8 cellular contexts compared by ENCODE assay signal in the genomic region with DNA sequence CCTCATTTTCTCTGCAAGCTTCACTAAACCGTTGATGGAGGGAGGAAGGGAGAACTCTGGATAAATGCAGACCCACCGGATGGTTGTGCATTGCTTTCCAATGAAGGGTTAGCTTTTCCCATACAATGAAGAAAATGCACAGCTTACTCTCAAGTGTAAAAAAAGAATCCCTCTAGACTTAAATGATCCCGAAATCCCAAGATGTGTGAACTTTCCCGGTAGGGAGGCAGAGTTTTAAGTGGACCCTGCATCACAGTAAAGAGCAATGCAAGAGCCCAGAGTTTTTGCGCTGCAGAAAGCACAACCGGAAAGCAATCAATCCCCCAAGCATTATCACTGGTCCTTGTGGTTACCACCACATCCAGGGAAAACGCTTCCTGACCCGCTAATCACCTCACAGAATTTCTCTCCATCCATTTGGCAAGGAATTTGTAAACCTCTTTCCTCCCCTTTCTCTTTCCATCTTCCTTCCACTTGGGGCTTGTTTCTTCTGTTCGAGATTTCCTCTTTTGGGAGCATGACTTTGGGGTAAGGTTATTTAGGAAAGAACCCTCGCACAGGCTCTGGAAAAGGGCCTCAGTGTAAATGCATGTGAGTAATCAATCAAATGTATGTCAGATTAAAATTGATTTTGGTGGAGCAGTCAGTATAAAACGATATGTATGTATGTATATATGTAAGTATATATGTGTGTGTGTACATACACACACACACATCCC. TPM values are rescaled to one million over a fixed set of nuclear protein-coding genes. Genes with fewer than 3 reads are reported as not detected.
DNase-seq lines count a peak whose midpoint lies in the region; ATAC-seq and TF ChIP-seq lines count a peak whose summit lies in the region.

No MANE protein-coding gene starts in this region.

- H3K27me3 Mint-ChIP-seq in chondrocyte (ENCODE audit: low read depth) = peaks cover 45% of the 10 kb centered on the region

- H3K27me3 ChIP-seq in right atrium auricular region (no peaks in the 10 kb centered on the region), muscle layer of colon (ENCODE audit: control insufficient read depth in 1 of 2, insufficient read depth in 2 of 2, low read length in 2 of 2) (no peaks in the 10 kb centered on the region)

- peaks cover 15% of the 10 kb centered on the region for H3K4me1 Mint-ChIP-seq in chondrocyte (ENCODE audit: low read depth)

- intact Hi-C loops in Right ventricle myocardium inferior (cut with DNase I) = loop anchor here (5.0 kb wide), 2 partner anchors 42 to 92 kb away; no protein-coding TSS in a partner anchor

- H3K4me1 ChIP-seq in right atrium auricular region (peaks cover 0 to 45% of the 10 kb centered on the region in 2 donors), muscle layer of colon (ENCODE audit: insufficient read depth, low read length) (peaks cover 8% of the 10 kb centered on the region)

- DNase-seq in right atrium auricular region (ENCODE audit: low spot score) (no peak), Right ventricle myocardium inferior (ENCODE audit: missing footprints) (no peak), chondrocyte (ENCODE audit: low spot score) (no peak), cortex of kidney (lab: John Stamatoyannopoulos, UW) (no peak), UCSD-AML1 (lab: John Stamatoyannopoulos, UW; ENCODE audit: unreplicated experiment) (no peak)

- H3K9me3 ChIP-seq in right atrium auricular region (no peaks in the 10 kb centered on the region), muscle layer of colon (ENCODE audit: low read length) (no peaks in the 10 kb centered on the region)

- ATAC-seq in Right ventricle myocardium inferior (no peak), GM21526 (IDR thresholded peaks at IDR 0.05; ENCODE audit: low FRiP score, unreplicated experiment) (no peak), GM18907 (IDR thresholded peaks at IDR 0.05; ENCODE audit: unreplicated experiment) (no peak)

- no peak for TF ChIP-seq CTCF in right atrium auricular region (IDR thresholded peaks at IDR 0.05)
- no peak for TF ChIP-seq CTCF in chondrocyte (IDR thresholded peaks at IDR 0.05)

- H3K27ac Mint-ChIP-seq in chondrocyte (ENCODE audit: unreplicated experiment) = no peak overlapping the region

- no peaks in the 10 kb centered on the region for H3K36me3 Mint-ChIP-seq in chondrocyte (ENCODE audit: low read depth)

- H3K9me3 Mint-ChIP-seq in chondrocyte (ENCODE audit: low read depth) = no peaks in the 10 kb centered on the region

- H3K36me3 ChIP-seq in right atrium auricular region (no peaks in the 10 kb centered on the region), muscle layer of colon (ENCODE audit: insufficient read depth, low read length) (no peaks in the 10 kb centered on the region)

- peak overlapping the region; percentile 23 for H3K9ac ChIP-seq in muscle layer of colon (ENCODE audit: low read length)

- H3K4me3 ChIP-seq in right atrium auricular region (peak overlapping the region; percentile 92), muscle layer of colon (ENCODE audit: low read depth in 1 of 2, low read length in 2 of 2) (peak overlapping the region; percentile 78 to 89)

- peak overlapping the region; percentile 82 to 85 for H3K27ac ChIP-seq in right atrium auricular region
- peak overlapping the region; percentile 61 for H3K27ac ChIP-seq in muscle layer of colon (ENCODE audit: low read depth, low read length)

- peak overlapping the region; percentile 68 for H3K4me3 Mint-ChIP-seq in chondrocyte (ENCODE audit: unreplicated experiment)

RNA-seq across cellular contexts. Expression of a gene that starts 1.4 kb away (rescaled TPM):
- total RNA-seq in right atrium auricular region = 10 to 100 TPM; 26.8 to 32.0 TPM
- 96.2 TPM for total RNA-seq in Right ventricle myocardium inferior
- 0.44 to 4.1 TPM (median 0.50 TPM) in 3 replicates for total RNA-seq in chondrocyte

RNA-seq across cellular contexts. Expression of a gene that starts 20.6 kb away (rescaled TPM):
- total RNA-seq in right atrium auricular region = not detected
- total RNA-seq in Right ventricle myocardium inferior = not detected
- not detected in 3 replicates for total RNA-seq in chondrocyte
